9 cellular contexts compared by ENCODE assay signal in genomic region chr12:12951504-12951903, GRCh38. TPM values are rescaled to one million over a fixed set of nuclear protein-coding genes. Genes with fewer than 3 reads are reported as not detected.
"Had no signal": no experiment of that assay in that cellular context is flagged by ENCODE, and none has a peak within 500 bp of the region (broad histone marks: within the 10 kb centered on the region; RNA-seq: fewer than 3 reads in every experiment).

No MANE protein-coding gene starts in this region.

- H3K27ac ChIP-seq: HL-60, KMS-11 had no signal

- ATAC-seq: K562 had no signal

- DNase-seq: IMR-90, KBM-7, KG1 had no signal

- H3K9ac ChIP-seq: KMS-11 had no signal

- H3K4me2 ChIP-seq: KMS-11 had no signal

- H3K4me3 ChIP-seq: K562 had no signal

- FAIRE-seq: HTR-8/SVneo, K562 had no signal

RNA-seq across cellular contexts. Expression of gene GPRC5D, which starts 0.5 kb away (rescaled TPM):
- total RNA-seq: HT-29, HT1080, IMR-90, K562 had no signal
- polyA plus RNA-seq: IMR-90 had no signal
